Comparison of ENCODE assay signal across 8 cellular contexts in the genomic region with DNA sequence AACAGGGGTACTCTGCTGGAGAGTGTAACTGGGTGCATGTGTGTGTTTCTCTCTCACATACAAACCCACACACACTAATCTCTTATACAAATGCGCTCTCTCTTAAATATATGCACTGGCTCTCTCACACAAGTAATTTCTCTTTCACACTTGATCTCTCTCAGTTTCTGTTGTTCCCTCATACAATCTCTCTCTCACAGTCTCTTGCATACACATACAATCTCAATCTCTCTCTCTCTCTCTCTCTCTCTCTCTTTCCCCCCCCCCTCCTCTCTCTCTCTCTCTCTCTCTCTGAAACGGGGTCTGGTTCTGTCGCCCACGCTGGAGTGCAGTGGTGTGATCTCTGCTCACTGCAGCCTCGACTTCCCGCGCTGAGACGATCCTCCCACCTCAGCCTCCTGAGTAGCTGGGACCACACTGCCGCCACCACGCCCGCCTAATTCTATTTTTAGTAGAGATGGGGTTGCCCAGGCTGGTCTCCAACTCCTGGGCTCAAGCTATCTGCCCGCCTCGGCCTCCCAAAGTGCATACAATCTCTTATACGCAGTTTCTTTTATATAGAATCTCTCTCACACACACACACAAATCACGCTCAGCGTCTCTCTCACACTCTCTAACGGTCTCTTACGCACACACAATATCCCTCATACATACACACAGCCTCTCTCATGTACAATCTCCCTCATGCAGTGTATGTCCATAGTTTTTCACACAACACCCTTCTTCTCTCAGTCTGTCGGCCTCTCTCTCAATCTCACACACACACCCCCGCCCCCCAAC. TPM values are rescaled to one million over a fixed set of nuclear protein-coding genes. Genes with fewer than 3 reads are reported as not detected.
DNase-seq lines count a peak whose midpoint lies in the region; ATAC-seq and TF ChIP-seq lines count a peak whose summit lies in the region.

No MANE protein-coding gene starts in this region.

- H3K79me1 ChIP-seq in mesenchymal stem cell (replicated peaks; ENCODE audit: low read length, poor library complexity, severe bottlenecking): peaks cover 3% of the 10 kb centered on the region

- H2BK120ac ChIP-seq in mesenchymal stem cell (ENCODE audit: low read depth, low read length): no peak overlapping the region

- H3K27me3 ChIP-seq in mesenchymal stem cell (ENCODE audit: control insufficient read depth in 1 of 2, insufficient read depth in 1 of 2, low read length in 2 of 2): no peaks in the 10 kb centered on the region
- H3K27me3 ChIP-seq in upper lobe of left lung: no peaks in the 10 kb centered on the region

- H3K23ac ChIP-seq in mesenchymal stem cell (ENCODE audit: low read length in 2 of 2): no peak overlapping the region

- peak overlapping the region; percentile 18 for H3K4me2 ChIP-seq in mesenchymal stem cell (ENCODE audit: low read length, poor library complexity, severe bottlenecking)

- peak; percentile 63 for DNase-seq in activated effector memory CD4-positive, alpha-beta T cell treated with anti-CD3 and anti-CD28 coated beads, Interleukin-2, amount 50 U/mL, for 16 hours
- DNase-seq in activated effector memory CD4-positive, alpha-beta T cell treated with Interleukin-2 at 50 U/mL for 16 hours: no peak
- no peak for DNase-seq in astrocyte of the spinal cord (ENCODE audit: low read depth, low spot score)
- no peak for DNase-seq in mesenchymal stem cell
- peak in 1 of 2 donors; percentile 34 for DNase-seq in upper lobe of left lung
- no peak for DNase-seq in T1000 (lab: John Stamatoyannopoulos, UW)
- no peak for DNase-seq in NAMALWA (ENCODE audit: low spot score)

- H3K4ac ChIP-seq in mesenchymal stem cell (ENCODE audit: low read depth in 1 of 2, low read length in 2 of 2): no peak overlapping the region

- H2AFZ ChIP-seq in mesenchymal stem cell (ENCODE audit: low read depth, low read length): no peak overlapping the region

- H2BK5ac ChIP-seq in mesenchymal stem cell (ENCODE audit: low read depth, low read length, poor library complexity, severe bottlenecking): no peak overlapping the region

- no peak for TF ChIP-seq POLR2A in upper lobe of left lung (IDR thresholded peaks at IDR 0.05)

- WGBS in mesenchymal stem cell: 85% methylated on average over 19 of the region's 20 CpGs
- WGBS in upper lobe of left lung, 2 donors: 58 to 63% methylated on average over 16 to 20 of the region's 20 CpGs

- in situ Hi-C loops in astrocyte of the spinal cord (cut with HindIII; ENCODE audit: low sequenced_read_pairs): no loop called here

- H2BK15ac ChIP-seq in mesenchymal stem cell (ENCODE audit: low read depth, poor library complexity, severe bottlenecking): no peak overlapping the region

- no peak overlapping the region for H3K27ac ChIP-seq in mesenchymal stem cell (ENCODE audit: low read length, poor library complexity, severe bottlenecking)
- H3K27ac ChIP-seq in upper lobe of left lung: peak overlapping the region; percentile 88 to 91 (median 90)

- H3K14ac ChIP-seq in mesenchymal stem cell (ENCODE audit: low read length in 2 of 2): no peak overlapping the region

- H3K36me3 ChIP-seq in mesenchymal stem cell (ENCODE audit: control insufficient read depth in 1 of 2, insufficient read depth in 2 of 2, low read depth in 1 of 2, low read length in 2 of 2) (no peaks in the 10 kb centered on the region), upper lobe of left lung (no peaks in the 10 kb centered on the region)

- ATAC-seq in upper lobe of left lung (ENCODE audit: low FRiP score in 2 of 2): no peak
- ATAC-seq in HG03354 (IDR thresholded peaks at IDR 0.05; ENCODE audit: poor library complexity, severe bottlenecking, unreplicated experiment): no peak

- peak overlapping the region; percentile 59 for H3K9ac ChIP-seq in mesenchymal stem cell (ENCODE audit: low read length)

- no peak for TF ChIP-seq EP300 in upper lobe of left lung (IDR thresholded peaks at IDR 0.05)

- H3K9me3 ChIP-seq in mesenchymal stem cell (ENCODE audit: control insufficient read depth, low read length) (no peaks in the 10 kb centered on the region), upper lobe of left lung (no peaks in the 10 kb centered on the region)

- H3K4me1 ChIP-seq in mesenchymal stem cell (ENCODE audit: control insufficient read depth, insufficient read depth, low read depth, low read length) (peaks cover 1% of the 10 kb centered on the region), upper lobe of left lung (peaks cover 15 to 41% (median 25%) of the 10 kb centered on the region in 4 donors)

- no peak overlapping the region for H4K91ac ChIP-seq in mesenchymal stem cell (ENCODE audit: low read length)

- no peak overlapping the region for H3K18ac ChIP-seq in mesenchymal stem cell (ENCODE audit: low read depth in 1 of 2, low read length in 2 of 2)

- peak overlapping the region in 1 of 2 experiments; percentile 52 for H2BK12ac ChIP-seq in mesenchymal stem cell (ENCODE audit: low read length in 2 of 2)

- H3K4me3 ChIP-seq in astrocyte of the spinal cord (ENCODE audit: low read depth, low read length) (peak overlapping the region; percentile 72), mesenchymal stem cell (ENCODE audit: insufficient read depth in 1 of 2, low read depth in 1 of 2, low read length in 2 of 2) (peak overlapping the region in 1 of 2 experiments; percentile 68), upper lobe of left lung (peak overlapping the region in 3 of 4 donors; percentile 75 to 92 (median 92))

- H4K8ac ChIP-seq in mesenchymal stem cell (ENCODE audit: low read length): no peak overlapping the region

- TF ChIP-seq CTCF in astrocyte of the spinal cord (IDR thresholded peaks at IDR 0.05; ENCODE audit: low read depth, low read length): no peak
- TF ChIP-seq CTCF in upper lobe of left lung (IDR thresholded peaks at IDR 0.05): no peak

- no peak overlapping the region for H2AK5ac ChIP-seq in mesenchymal stem cell (ENCODE audit: low read length, severe bottlenecking)

RNA-seq across cellular contexts. Expression of gene FAM241A, which starts 0.5 kb away (rescaled TPM):
- polyA plus RNA-seq in mesenchymal stem cell (2013, experiment 1 of 2): 2.3 TPM
- polyA plus RNA-seq in mesenchymal stem cell (2013, experiment 2 of 2): 2.5 TPM
- 1 to 10 TPM; 1.9 to 6.5 (median 4.2) TPM for total RNA-seq in upper lobe of left lung
